ENCODE assay signal across 10 cellular contexts in genomic region chr1:91791103-91791502, GRCh38.
DNase-seq lines count a peak whose midpoint lies in the region; ATAC-seq and TF ChIP-seq lines count a peak whose summit lies in the region.
"Had no signal": no experiment of that assay in that cellular context is flagged by ENCODE, and none has a peak within 500 bp of the region (broad histone marks: within the 10 kb centered on the region; RNA-seq: fewer than 3 reads in every experiment).

No MANE protein-coding gene starts in this region.

- ATAC-seq in gastrocnemius medialis: peak in 1 of 2 donors; percentile 10
- ATAC-seq: SK-N-SH treated with all-trans-retinoic acid at 6 μM for 48 hours had no signal

- no peaks in the 10 kb centered on the region for H3K36me3 ChIP-seq in gastrocnemius medialis
- peaks cover 8% of the 10 kb centered on the region for H3K36me3 ChIP-seq in right atrium auricular region

- in situ Hi-C loops in gastrocnemius medialis (cut with MboI; ENCODE audit: low sequenced_read_pairs in 4 of 4): no loop called here
- in situ Hi-C loops in KBM-7 (cut with MboI; ENCODE audit: low pct_unique_long_range_greater_than_20kb, low sequenced_read_pairs): no loop called here

- intact Hi-C loops in gastrocnemius medialis (cut with DNase I; ENCODE audit: low total_unique reads): loop anchor here (5.0 to 10.0 kb wide), 3 partner anchors 91 to 276 kb away; no protein-coding TSS in a partner anchor

- H3K9me3 ChIP-seq in gastrocnemius medialis: no peaks in the 10 kb centered on the region
- H3K9me3 ChIP-seq in right atrium auricular region: no peaks in the 10 kb centered on the region

- H3K27me3 Mint-ChIP-seq in glutamatergic neuron (ENCODE audit: unreplicated experiment): peaks cover 1% of the 10 kb centered on the region

- H3K4me1 Mint-ChIP-seq in glutamatergic neuron (ENCODE audit: low read depth, unreplicated experiment): peaks cover 5% of the 10 kb centered on the region

- no peaks in the 10 kb centered on the region for H3K36me3 Mint-ChIP-seq in glutamatergic neuron (ENCODE audit: unreplicated experiment)

- H3K27me3 ChIP-seq in gastrocnemius medialis (no peaks in the 10 kb centered on the region), right atrium auricular region (no peaks in the 10 kb centered on the region)

- H3K27ac ChIP-seq in gastrocnemius medialis (peak overlapping the region in 3 of 4 donors; percentile 24 to 54 (median 48)), right atrium auricular region (no peak overlapping the region)

- H3K4me1 ChIP-seq in gastrocnemius medialis (peaks cover 47 to 68% of the 10 kb centered on the region in 2 donors), right atrium auricular region (peaks cover 0 to 30% of the 10 kb centered on the region in 2 donors)

- no peak overlapping the region for H3K4me3 Mint-ChIP-seq in glutamatergic neuron (ENCODE audit: unreplicated experiment)

- no peak for TF ChIP-seq POLR2A in gastrocnemius medialis (IDR thresholded peaks at IDR 0.05)

- H3K27ac Mint-ChIP-seq in glutamatergic neuron (ENCODE audit: unreplicated experiment): no peak overlapping the region

- TF ChIP-seq CTCF in gastrocnemius medialis (IDR thresholded peaks at IDR 0.05 in 4 of 5, conservative IDR thresholded peaks at IDR 0.05 in 1 of 5): no peak
- no peak for TF ChIP-seq CTCF in right atrium auricular region (IDR thresholded peaks at IDR 0.05)
- TF ChIP-seq CTCF in glutamatergic neuron (IDR thresholded peaks at IDR 0.05; ENCODE audit: partially characterized antibody, unreplicated experiment): no peak

- no peak overlapping the region for H3K4me3 ChIP-seq in gastrocnemius medialis
- no peak overlapping the region for H3K4me3 ChIP-seq in right atrium auricular region

- peak; percentile 29 for DNase-seq in NCI-H2029 (lab: John Stamatoyannopoulos, UW)
- no peak for DNase-seq in NCI-H2029 treated with DMSO at 0.1 percent for 48 hours (lab: John Stamatoyannopoulos, UW)
- peak; percentile 30 for DNase-seq in NCI-H510A (lab: John Stamatoyannopoulos, UW)
- DNase-seq in ecto neural progenitor cell (ENCODE audit: low spot score): peak; percentile 71
- DNase-seq in gastrocnemius medialis: no peak
- no peak for DNase-seq in KBM-7
- no peak for DNase-seq in right atrium auricular region (ENCODE audit: low spot score)
- DNase-seq in glutamatergic neuron: no peak
- DNase-seq: stimulated activated CD4-positive, alpha-beta T cell treated with anti-CD3 and anti-CD28 coated beads, Interleukin-4, amount 100 ng/mL, for 24 hours had no signal

- peaks cover 2% of the 10 kb centered on the region for H3K9me3 Mint-ChIP-seq in glutamatergic neuron (ENCODE audit: unreplicated experiment)

Comparison
In these comparisons a context has a peak if more than half of its experiments do, and no peak if none do; other contexts are left out.
1. DNase-seq: peak in NCI-H2029 (single experiment), NCI-H510A (single experiment) and ecto neural progenitor cell (single experiment); none in NCI-H2029 treated with DMSO at 0.1 percent for 48 hours (single experiment), gastrocnemius medialis (0 of 2), KBM-7 (single experiment), right atrium auricular region (single experiment) and glutamatergic neuron (single experiment).
2. H3K27ac ChIP-seq: peak in gastrocnemius medialis (3 of 4); none in right atrium auricular region (0 of 2).